In the genomic region with DNA sequence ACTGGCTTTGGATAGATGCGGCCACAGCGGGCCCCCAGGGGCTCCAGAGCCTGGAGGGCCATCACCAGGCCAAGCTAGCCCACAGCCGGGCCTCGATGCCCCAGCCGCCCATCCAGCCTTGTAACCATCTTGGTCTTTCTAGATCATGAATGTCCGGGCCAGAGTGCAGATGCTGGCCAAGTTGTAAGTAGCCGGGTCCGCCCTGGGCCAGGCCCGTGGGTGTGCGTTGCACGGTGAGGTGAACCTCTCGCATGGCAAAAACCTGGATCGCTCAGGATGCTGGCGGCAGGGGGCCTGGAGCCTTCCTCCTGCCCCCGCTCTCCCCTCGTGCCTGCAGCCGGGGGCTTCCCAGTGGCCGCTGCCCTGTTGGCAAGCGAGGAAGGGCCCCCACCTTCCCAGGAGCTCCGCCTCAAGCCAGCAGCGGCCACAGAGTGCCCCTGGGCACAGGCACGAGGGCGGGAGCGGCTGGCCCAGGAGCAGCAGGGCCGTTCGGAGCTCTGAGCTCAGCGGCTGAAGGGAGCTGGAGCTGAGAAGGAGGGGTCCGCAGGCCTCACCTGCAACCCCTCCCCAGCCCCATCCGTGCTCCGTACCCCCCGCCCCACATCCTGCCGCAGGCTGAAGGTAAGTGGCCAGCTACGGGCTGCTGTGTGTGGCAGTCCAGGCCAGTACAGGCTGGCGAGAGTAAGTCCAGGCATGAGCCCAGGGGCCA, we compare ENCODE assay signal across 27 cellular contexts. TPM values are rescaled to one million over a fixed set of nuclear protein-coding genes. Genes with fewer than 3 reads are reported as not detected.
DNase-seq lines count a peak whose midpoint lies in the region; ATAC-seq and TF ChIP-seq lines count a peak whose summit lies in the region.
"Had no signal": no experiment of that assay in that cellular context is flagged by ENCODE, and none has a peak within 500 bp of the region (broad histone marks: within the 10 kb centered on the region; RNA-seq: fewer than 3 reads in every experiment).

No MANE protein-coding gene starts in this region.

- H3K27ac Mint-ChIP-seq in activated naive CD8-positive, alpha-beta T cell treated with anti-CD3 and anti-CD28 coated beads, Interleukin-2, amount 10 ng/mL, durations not matched to agents 7 days and 5 days: no peak overlapping the region
- H3K27ac Mint-ChIP-seq in activated naive CD8-positive, alpha-beta T cell treated with anti-CD3 and anti-CD28 coated beads, Interleukin-2, amount 50 U/mL, for 24 hours: no peak overlapping the region
- H3K27ac Mint-ChIP-seq in activated B cell treated with CpG ODN at 0.5 μM for 24 hours (no peak overlapping the region), type B pancreatic cell (no peak overlapping the region)
- H3K27ac Mint-ChIP-seq: activated naive CD4-positive, alpha-beta T cell treated with anti-CD3 and anti-CD28 coated beads, Interleukin-2, amount 50 U/mL, for 72 hours; activated T-cell treated with anti-CD3 and anti-CD28 coated beads, Interleukin-2, amount 50 U/mL, for 72 hours; CD4-positive, alpha-beta T cell; H9 had no signal

- no peak for ATAC-seq in activated naive CD8-positive, alpha-beta T cell treated with anti-CD3 and anti-CD28 coated beads, Interleukin-2, amount 10 ng/mL, durations not matched to agents 7 days and 5 days (ENCODE audit: low read depth)
- no peak for ATAC-seq in activated naive CD8-positive, alpha-beta T cell treated with anti-CD3 and anti-CD28 coated beads, Interleukin-2, amount 50 U/mL, for 24 hours
- no peak for ATAC-seq in activated B cell treated with CpG ODN at 0.5 μM for 24 hours (ENCODE audit: low read depth)
- ATAC-seq: activated naive CD4-positive, alpha-beta T cell treated with anti-CD3 and anti-CD28 coated beads, Interleukin-2, amount 50 U/mL, for 72 hours; activated T-cell treated with anti-CD3 and anti-CD28 coated beads, Interleukin-2, amount 50 U/mL, for 72 hours had no signal

- peaks cover 12% of the 10 kb centered on the region for H3K27me3 Mint-ChIP-seq in activated naive CD8-positive, alpha-beta T cell treated with anti-CD3 and anti-CD28 coated beads, Interleukin-2, amount 10 ng/mL, durations not matched to agents 7 days and 5 days
- peaks cover 4% of the 10 kb centered on the region for H3K27me3 Mint-ChIP-seq in activated naive CD8-positive, alpha-beta T cell treated with anti-CD3 and anti-CD28 coated beads, Interleukin-2, amount 50 U/mL, for 24 hours
- H3K27me3 Mint-ChIP-seq in activated B cell treated with CpG ODN at 0.5 μM for 24 hours (peaks cover 24% of the 10 kb centered on the region), type B pancreatic cell (no peaks in the 10 kb centered on the region)
- H3K27me3 Mint-ChIP-seq: central memory CD8-positive, alpha-beta T cell had no signal

- TF ChIP-seq CTCF in activated B cell treated with CpG ODN at 0.5 μM for 24 hours (IDR thresholded peaks at IDR 0.05): no peak
- no peak for TF ChIP-seq CTCF in type B pancreatic cell (conservative IDR thresholded peaks at IDR 0.05)

- no peak overlapping the region for H3K4me3 Mint-ChIP-seq in activated naive CD8-positive, alpha-beta T cell treated with anti-CD3 and anti-CD28 coated beads, Interleukin-2, amount 10 ng/mL, durations not matched to agents 7 days and 5 days
- H3K4me3 Mint-ChIP-seq in activated naive CD8-positive, alpha-beta T cell treated with anti-CD3 and anti-CD28 coated beads, Interleukin-2, amount 50 U/mL, for 24 hours: no peak overlapping the region
- no peak overlapping the region for H3K4me3 Mint-ChIP-seq in activated B cell treated with CpG ODN at 0.5 μM for 24 hours
- no peak overlapping the region for H3K4me3 Mint-ChIP-seq in type B pancreatic cell
- H3K4me3 Mint-ChIP-seq: activated T-cell treated with anti-CD3 and anti-CD28 coated beads, Interleukin-2, amount 50 U/mL, for 72 hours; CD4-positive, alpha-beta T cell; central memory CD8-positive, alpha-beta T cell; H9 had no signal

- H3K4me1 Mint-ChIP-seq in activated naive CD8-positive, alpha-beta T cell treated with anti-CD3 and anti-CD28 coated beads, Interleukin-2, amount 10 ng/mL, durations not matched to agents 7 days and 5 days: peaks cover 5% of the 10 kb centered on the region
- peaks cover 3% of the 10 kb centered on the region for H3K4me1 Mint-ChIP-seq in activated naive CD8-positive, alpha-beta T cell treated with anti-CD3 and anti-CD28 coated beads, Interleukin-2, amount 50 U/mL, for 24 hours
- H3K4me1 Mint-ChIP-seq in activated B cell treated with CpG ODN at 0.5 μM for 24 hours: peaks cover 2% of the 10 kb centered on the region
- peaks cover 26% of the 10 kb centered on the region for H3K4me1 Mint-ChIP-seq in type B pancreatic cell (ENCODE audit: unreplicated experiment)

- DNase-seq in activated naive CD8-positive, alpha-beta T cell treated with anti-CD3 and anti-CD28 coated beads, Interleukin-2, amount 10 ng/mL, durations not matched to agents 7 days and 5 days: peak; percentile 30
- DNase-seq in activated naive CD8-positive, alpha-beta T cell treated with anti-CD3 and anti-CD28 coated beads, Interleukin-2, amount 50 U/mL, for 24 hours: no peak
- peak; percentile 7 for DNase-seq in activated B cell treated with CpG ODN at 0.5 μM for 24 hours
- DNase-seq in mesenteric fat pad (ENCODE audit: low spot score): peak; percentile 88
- peak; percentile 67 for DNase-seq in type B pancreatic cell (ENCODE audit: extremely low spot score, unreplicated experiment)
- DNase-seq in hepatic stellate cell (ENCODE audit: low spot score): no peak
- DNase-seq in OCI-M2 (lab: John Stamatoyannopoulos, UW; ENCODE audit: unreplicated experiment): no peak
- DNase-seq in HK-2 (ENCODE audit: unreplicated experiment): no peak
- DNase-seq: DMS153; H9; MG63; NCI-H1436 treated with DMSO at 0.1 percent for 48 hours; NCI-H510A treated with DMSO at 0.1 percent for 48 hours; RPMI8226; stimulated activated CD8-positive, alpha-beta memory T cell treated with anti-CD3 and anti-CD28 coated beads, Interleukin-4, amount 100 ng/mL, for 48 hours; T-helper 9 cell had no signal

- intact Hi-C loops in activated B cell treated with CpG ODN at 0.5 μM for 24 hours (cut with micrococcal nuclease): no loop called here

- H3K9me3 Mint-ChIP-seq in activated naive CD8-positive, alpha-beta T cell treated with anti-CD3 and anti-CD28 coated beads, Interleukin-2, amount 10 ng/mL, durations not matched to agents 7 days and 5 days: no peaks in the 10 kb centered on the region
- no peaks in the 10 kb centered on the region for H3K9me3 Mint-ChIP-seq in activated naive CD8-positive, alpha-beta T cell treated with anti-CD3 and anti-CD28 coated beads, Interleukin-2, amount 50 U/mL, for 24 hours
- H3K9me3 Mint-ChIP-seq in activated B cell treated with CpG ODN at 0.5 μM for 24 hours (no peaks in the 10 kb centered on the region), type B pancreatic cell (no peaks in the 10 kb centered on the region)
- H3K9me3 Mint-ChIP-seq: activated naive CD4-positive, alpha-beta T cell treated with anti-CD3 and anti-CD28 coated beads, Interleukin-2, amount 50 U/mL, for 72 hours; activated T-cell treated with anti-CD3 and anti-CD28 coated beads, Interleukin-2, amount 50 U/mL, for 72 hours; CD4-positive, alpha-beta T cell; central memory CD8-positive, alpha-beta T cell; H9 had no signal

- POLR2A ChIA-PET in activated naive CD8-positive, alpha-beta T cell treated with anti-CD3 and anti-CD28 coated beads, Interleukin-2, amount 10 ng/mL, durations not matched to agents 7 days and 5 days (lab: Charles Lee): interaction anchor here (1.0 kb wide), 1 partner anchor 16 kb away, joined by 3 read pairs; no protein-coding TSS in a partner anchor
- POLR2A ChIA-PET in activated B cell treated with CpG ODN at 0.5 μM for 24 hours (lab: Charles Lee): interaction anchor here (0.6 kb wide), 1 partner anchor 1454 kb away, joined by 7 read pairs; no protein-coding TSS in a partner anchor

- CTCF ChIA-PET in activated B cell treated with CpG ODN at 0.5 μM for 24 hours (lab: Charles Lee): no interaction called here

- no peaks in the 10 kb centered on the region for H3K36me3 Mint-ChIP-seq in activated naive CD8-positive, alpha-beta T cell treated with anti-CD3 and anti-CD28 coated beads, Interleukin-2, amount 10 ng/mL, durations not matched to agents 7 days and 5 days
- no peaks in the 10 kb centered on the region for H3K36me3 Mint-ChIP-seq in activated naive CD8-positive, alpha-beta T cell treated with anti-CD3 and anti-CD28 coated beads, Interleukin-2, amount 50 U/mL, for 24 hours (ENCODE audit: low read depth)
- H3K36me3 Mint-ChIP-seq in activated B cell treated with CpG ODN at 0.5 μM for 24 hours (ENCODE audit: low read depth) (no peaks in the 10 kb centered on the region), type B pancreatic cell (peaks cover 4% of the 10 kb centered on the region)
- H3K36me3 Mint-ChIP-seq: activated naive CD4-positive, alpha-beta T cell treated with anti-CD3 and anti-CD28 coated beads, Interleukin-2, amount 50 U/mL, for 72 hours had no signal

RNA-seq across cellular contexts. Expression of a gene that starts 10.9 kb away (rescaled TPM):
- 10 to 100 TPM; 76.2 to 77.7 TPM for total RNA-seq in activated naive CD8-positive, alpha-beta T cell treated with anti-CD3 and anti-CD28 coated beads, Interleukin-2, amount 10 ng/mL, durations not matched to agents 7 days and 5 days
- total RNA-seq in activated B cell treated with CpG ODN at 0.5 μM for 24 hours (89.8 and 95.0 TPM in 2 replicates), mesenteric fat pad (26.0 TPM), type B pancreatic cell (ENCODE audit: low replicate concordance) (40.0 and 46.1 TPM in 2 replicates)

RNA-seq across cellular contexts. Expression of a gene that starts 16.7 kb away (rescaled TPM):
- total RNA-seq in activated naive CD8-positive, alpha-beta T cell treated with anti-CD3 and anti-CD28 coated beads, Interleukin-2, amount 10 ng/mL, durations not matched to agents 7 days and 5 days: 10 to 100 TPM; 13.7 to 16.7 TPM
- total RNA-seq in activated B cell treated with CpG ODN at 0.5 μM for 24 hours (2.9 and 3.5 TPM in 2 replicates), mesenteric fat pad (22.9 TPM), type B pancreatic cell (ENCODE audit: low replicate concordance) (17.3 and 40.9 TPM in 2 replicates)
- total RNA-seq: astrocyte, G401, H9, renal cortical epithelial cell had no signal

RNA-seq across cellular contexts. Expression of a gene that starts 44.5 kb away (rescaled TPM):
- not detected for total RNA-seq in activated naive CD8-positive, alpha-beta T cell treated with anti-CD3 and anti-CD28 coated beads, Interleukin-2, amount 10 ng/mL, durations not matched to agents 7 days and 5 days
- total RNA-seq in activated B cell treated with CpG ODN at 0.5 μM for 24 hours: 0.16 TPM in 1 of 2 replicates, not detected in the other
- not detected for total RNA-seq in mesenteric fat pad
- total RNA-seq in type B pancreatic cell (ENCODE audit: low replicate concordance): not detected in 2 replicates
- total RNA-seq: activated T-cell treated with anti-CD3 and anti-CD28 coated beads, Interleukin-2, amount 50 U/mL, for 72 hours; astrocyte; CD4-positive, alpha-beta T cell; dorsolateral prefrontal cortex; G401; H9; lower leg skin; renal cortical epithelial cell; subcutaneous adipose tissue; uterus had no signal

Comparison
In these comparisons a context has a peak if more than half of its experiments do, and no peak if none do; other contexts are left out.
1. DNase-seq: peak in activated naive CD8-positive, alpha-beta T cell treated with anti-CD3 and anti-CD28 coated beads, Interleukin-2, amount 10 ng/mL, durations not matched to agents 7 days and 5 days (single experiment), activated B cell treated with CpG ODN at 0.5 μM for 24 hours (single experiment), mesenteric fat pad (single experiment) and type B pancreatic cell (single experiment); none in activated naive CD8-positive, alpha-beta T cell treated with anti-CD3 and anti-CD28 coated beads, Interleukin-2, amount 50 U/mL, for 24 hours (single experiment), hepatic stellate cell (single experiment), OCI-M2 (single experiment) and HK-2 (single experiment).